ENCODE assay signal across 8 cellular contexts in the genomic region with DNA sequence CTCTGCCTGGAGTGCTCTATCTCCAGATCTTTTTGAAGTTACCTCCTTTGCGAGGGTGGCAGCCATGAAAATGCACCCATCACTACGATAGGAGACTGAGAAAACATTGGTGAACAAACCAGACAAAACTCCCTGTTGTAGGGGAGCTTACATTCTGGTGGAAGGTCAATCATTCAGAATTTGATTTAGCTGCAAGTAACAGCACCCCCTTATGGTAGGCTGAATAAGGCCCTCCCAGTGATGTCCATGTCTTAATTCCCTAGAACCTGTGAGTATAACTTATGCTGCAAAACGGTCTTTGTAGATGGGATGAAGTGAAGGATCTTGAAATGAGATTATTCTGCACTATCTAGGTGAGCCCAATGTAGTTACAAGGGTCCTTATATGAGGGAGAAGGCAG. TPM values are rescaled to one million over a fixed set of nuclear protein-coding genes. Genes with fewer than 3 reads are reported as not detected.
A peak's percentile ranks its signal among the peaks of the same experiment; 100 is the strongest.
DNase-seq lines count a peak whose midpoint lies in the region; ATAC-seq and TF ChIP-seq lines count a peak whose summit lies in the region.

No MANE protein-coding gene starts in this region.

- DNase-seq in MCF 10A (ENCODE audit: unreplicated experiment) (peak; percentile 57), breast epithelium (ENCODE audit: low spot score in 2 of 2) (no peak), WERI-Rb-1 (peak; percentile 39), left colon (no peak), superior temporal gyrus (ENCODE audit: extremely low spot score) (no peak), head of caudate nucleus (no peak)
- no peak for DNase-seq in activated CD4-positive, alpha-beta memory T cell treated with anti-CD3 and anti-CD28 coated beads for 36 hours

- H3K9me3 ChIP-seq in breast epithelium, result peaks cover 0 to 7% of the 10 kb centered on the region in 2 donors
- H3K9me3 ChIP-seq in WERI-Rb-1 (ENCODE audit: severe bottlenecking), result no peaks in the 10 kb centered on the region

- H3K4me3 ChIP-seq in breast epithelium (no peak overlapping the region), WERI-Rb-1 (ENCODE audit: low read depth, low read length) (no peak overlapping the region)

- TF ChIP-seq CTCF in MCF 10A (IDR thresholded peaks at IDR 0.05; ENCODE audit: unreplicated experiment) (peak; percentile 63), breast epithelium (IDR thresholded peaks at IDR 0.05) (no peak), WERI-Rb-1 (IDR thresholded peaks at IDR 0.05; ENCODE audit: low read depth, low read length) (peak; percentile 71)

- H3K4me1 Mint-ChIP-seq in MCF 10A (ENCODE audit: insufficient read depth, unreplicated experiment), result no peaks in the 10 kb centered on the region
- H3K4me1 Mint-ChIP-seq in activated CD4-positive, alpha-beta memory T cell treated with anti-CD3 and anti-CD28 coated beads for 36 hours (ENCODE audit: low read depth), result peaks cover 11% of the 10 kb centered on the region

- H3K4me3 Mint-ChIP-seq in MCF 10A (ENCODE audit: unreplicated experiment), result no peak overlapping the region
- no peak overlapping the region for H3K4me3 Mint-ChIP-seq in activated CD4-positive, alpha-beta memory T cell treated with anti-CD3 and anti-CD28 coated beads for 36 hours

- no peaks in the 10 kb centered on the region for H3K36me3 Mint-ChIP-seq in MCF 10A (ENCODE audit: insufficient read depth, unreplicated experiment)
- peaks cover 6% of the 10 kb centered on the region for H3K36me3 Mint-ChIP-seq in activated CD4-positive, alpha-beta memory T cell treated with anti-CD3 and anti-CD28 coated beads for 36 hours

- H3K27ac ChIP-seq in breast epithelium, result no peak overlapping the region
- H3K27ac ChIP-seq in WERI-Rb-1, result no peak overlapping the region

- intact Hi-C loops in MCF 10A (cut with micrococcal nuclease) (loop anchor here (1.0 kb wide), 1 partner anchor 147 kb away; no protein-coding TSS in a partner anchor), breast epithelium (cut with DNase I; ENCODE audit: low total_unique reads) (loop anchor here (2.0 kb wide), 1 partner anchor 44 kb away; no protein-coding TSS in a partner anchor), left colon (cut with DNase I, micrococcal nuclease) (no loop called here), head of caudate nucleus (cut with DNase I) (no loop called here)
- intact Hi-C loops in activated CD4-positive, alpha-beta memory T cell treated with anti-CD3 and anti-CD28 coated beads for 36 hours (cut with micrococcal nuclease), result loop anchor here (10.0 kb wide), 1 partner anchor 360 kb away; the partner anchor contains the start of gene NFXL1

- TF ChIP-seq POLR2A in breast epithelium (IDR thresholded peaks at IDR 0.05), result no peak

- no peaks in the 10 kb centered on the region for H3K9me3 Mint-ChIP-seq in MCF 10A (ENCODE audit: unreplicated experiment)
- no peaks in the 10 kb centered on the region for H3K9me3 Mint-ChIP-seq in activated CD4-positive, alpha-beta memory T cell treated with anti-CD3 and anti-CD28 coated beads for 36 hours

- no peak overlapping the region for H3K27ac Mint-ChIP-seq in MCF 10A (ENCODE audit: low read depth, unreplicated experiment)
- no peak overlapping the region for H3K27ac Mint-ChIP-seq in activated CD4-positive, alpha-beta memory T cell treated with anti-CD3 and anti-CD28 coated beads for 36 hours

- no peaks in the 10 kb centered on the region for H3K27me3 Mint-ChIP-seq in MCF 10A (ENCODE audit: insufficient read depth, unreplicated experiment)
- H3K27me3 Mint-ChIP-seq in activated CD4-positive, alpha-beta memory T cell treated with anti-CD3 and anti-CD28 coated beads for 36 hours, result peaks cover 8% of the 10 kb centered on the region

- POLR2A ChIA-PET in MCF 10A (lab: Yijun Ruan, JAX), result no interaction called here
- POLR2A ChIA-PET in activated CD4-positive, alpha-beta memory T cell treated with anti-CD3 and anti-CD28 coated beads for 36 hours (lab: Charles Lee), result no interaction called here

- CTCF ChIA-PET in MCF 10A (lab: Yijun Ruan, JAX), result interaction anchor here (0.5 to 1.8 kb wide), 9 partner anchors 15 to 688 kb away, joined by 3 to 10 read pairs (median 4); no protein-coding TSS in a partner anchor
- CTCF ChIA-PET in activated CD4-positive, alpha-beta memory T cell treated with anti-CD3 and anti-CD28 coated beads for 36 hours (lab: Charles Lee), result interaction anchor here (0.6 to 2.8 kb wide), 11 partner anchors 12 to 229 kb away, joined by 3 to 10 read pairs (median 4); no protein-coding TSS in a partner anchor

- no TSS peak for BruUV-seq in MCF 10A (replicated peaks; lab: Mats Ljungman, UMichigan)

- no peaks in the 10 kb centered on the region for H3K27me3 ChIP-seq in breast epithelium
- no peaks in the 10 kb centered on the region for H3K27me3 ChIP-seq in WERI-Rb-1 (ENCODE audit: insufficient read depth, low read depth, severe bottlenecking)

- ATAC-seq in HG03442 (IDR thresholded peaks at IDR 0.05; ENCODE audit: unreplicated experiment) (peak; percentile 46), left colon (peak; percentile 56)

- no peaks in the 10 kb centered on the region for H3K36me3 ChIP-seq in breast epithelium
- H3K36me3 ChIP-seq in WERI-Rb-1, result no peaks in the 10 kb centered on the region

- H3K4me1 ChIP-seq in breast epithelium, result no peaks in the 10 kb centered on the region

RNA-seq across cellular contexts. Expression of gene TEC, which starts 5.6 kb away (rescaled TPM):
- 1.1 and 1.6 TPM in 2 replicates for total RNA-seq in MCF 10A (2022)
- 1 to 10 TPM; 2.9 to 5.4 (median 5.1) TPM for total RNA-seq in breast epithelium
- 1 to 10 TPM; 3.1 to 3.6 TPM for total RNA-seq in left colon
- 1 to 10 TPM; 1.8 to 3.0 TPM for total RNA-seq in activated CD4-positive, alpha-beta memory T cell treated with anti-CD3 and anti-CD28 coated beads for 36 hours

Comparison
In these comparisons a context has a peak if more than half of its experiments do, and no peak if none do; other contexts are left out.
1. DNase-seq: peak in MCF 10A (single experiment) and WERI-Rb-1 (single experiment); none in breast epithelium (0 of 2), left colon (0 of 2), activated CD4-positive, alpha-beta memory T cell treated with anti-CD3 and anti-CD28 coated beads for 36 hours (single experiment), superior temporal gyrus (single experiment) and head of caudate nucleus (0 of 42).
2. CTCF ChIP-seq: peak in MCF 10A (single experiment) and WERI-Rb-1 (single experiment); none in breast epithelium (0 of 3).
3. intact Hi-C loops: an anchor here in MCF 10A (1.0 kb wide), breast epithelium (2.0 kb wide) and activated CD4-positive, alpha-beta memory T cell treated with anti-CD3 and anti-CD28 coated beads for 36 hours (10.0 kb wide); none called in left colon and head of caudate nucleus.